In genomic region chr1:47906009-47906432, GRCh38 we compare ENCODE assay signal across 15 cellular contexts.
DNase-seq lines count a peak whose midpoint lies in the region; ATAC-seq and TF ChIP-seq lines count a peak whose summit lies in the region.
"Had no signal": no experiment of that assay in that cellular context is flagged by ENCODE, and none has a peak within 500 bp of the region (broad histone marks: within the 10 kb centered on the region; RNA-seq: fewer than 3 reads in every experiment).

No MANE protein-coding gene starts in this region.

- peak; percentile 92 for ATAC-seq in upper lobe of right lung
- ATAC-seq: GM23338, psoas muscle had no signal

- no peaks in the 10 kb centered on the region for H3K27me3 Mint-ChIP-seq in MCF 10A (ENCODE audit: insufficient read depth, unreplicated experiment)

- H3K4me1 Mint-ChIP-seq in MCF 10A (ENCODE audit: insufficient read depth, unreplicated experiment) = peaks cover 40% of the 10 kb centered on the region
- H3K4me1 Mint-ChIP-seq: memory B cell had no signal

- TF ChIP-seq POLR2A in breast epithelium (IDR thresholded peaks at IDR 0.05) = no peak

- H3K4me1 ChIP-seq in breast epithelium (peaks cover 0 to 5% of the 10 kb centered on the region in 2 donors), upper lobe of right lung (peaks cover 7% of the 10 kb centered on the region)
- H3K4me1 ChIP-seq: psoas muscle had no signal

- intact Hi-C loops in MCF 10A (cut with micrococcal nuclease) (loop anchor here (10.0 kb wide), 1 partner anchor 89 kb away; the partner anchor contains the start of gene TRABD2B), breast epithelium (cut with DNase I; ENCODE audit: low total_unique reads) (no loop called here), upper lobe of right lung (cut with DNase I) (no loop called here)

- no peaks in the 10 kb centered on the region for H3K27me3 ChIP-seq in breast epithelium
- no peaks in the 10 kb centered on the region for H3K27me3 ChIP-seq in upper lobe of right lung

- H3K27ac ChIP-seq in breast epithelium = no peak overlapping the region
- no peak overlapping the region for H3K27ac ChIP-seq in upper lobe of right lung
- H3K27ac ChIP-seq: KMS-11, psoas muscle had no signal

- CTCF ChIA-PET in MCF 10A (lab: Yijun Ruan, JAX) = interaction anchor here (0.6 to 1.2 kb wide), 6 partner anchors 11 to 331 kb away, joined by 3 to 4 read pairs (median 3); no protein-coding TSS in a partner anchor

- peaks cover 6% of the 10 kb centered on the region for H3K36me3 Mint-ChIP-seq in MCF 10A (ENCODE audit: insufficient read depth, unreplicated experiment)
- H3K36me3 Mint-ChIP-seq: memory B cell had no signal

- H3K9me3 Mint-ChIP-seq in MCF 10A (ENCODE audit: unreplicated experiment) = no peaks in the 10 kb centered on the region
- H3K9me3 Mint-ChIP-seq: GM23338; memory B cell; T-helper 2 cell treated with Interferon-gamma antibody and Interleukin-4, amounts not matched to agents 5 μg/mL and 100 μg/mL, for 36 hours had no signal

- H3K4me3 ChIP-seq in breast epithelium (no peak overlapping the region), upper lobe of right lung (no peak overlapping the region)
- H3K4me3 ChIP-seq: GM23338, psoas muscle had no signal

- H3K36me3 ChIP-seq in breast epithelium (no peaks in the 10 kb centered on the region), upper lobe of right lung (no peaks in the 10 kb centered on the region)

- DNase-seq in MCF 10A (ENCODE audit: unreplicated experiment) = peak; percentile 77
- DNase-seq in breast epithelium (ENCODE audit: low spot score in 2 of 2) = no peak
- DNase-seq in SW480 (ENCODE audit: low spot score) = peak; percentile 88
- peak; percentile 37 for DNase-seq in glomerular visceral epithelial cell (ENCODE audit: extremely low spot score)
- peak; percentile 68 for DNase-seq in upper lobe of right lung
- no peak for DNase-seq in NCI-H2227 (lab: John Stamatoyannopoulos, UW; ENCODE audit: unreplicated experiment)
- DNase-seq in islet precursor cell = no peak
- DNase-seq in SKM-1 treated with dmso at 0.1 percent for 144 hours (lab: John Stamatoyannopoulos, UW; ENCODE audit: unreplicated experiment) = no peak
- DNase-seq: GF-D8; NK-92 treated with Interleukin-12 subunit alpha and Interleukin-12 subunit beta, amount 100 ng/mL, for 24 hours; psoas muscle had no signal

- no TSS peak for BruUV-seq in MCF 10A (replicated peaks; lab: Mats Ljungman, UMichigan)

- TF ChIP-seq CTCF in MCF 10A (IDR thresholded peaks at IDR 0.05; ENCODE audit: unreplicated experiment) (no peak), breast epithelium (IDR thresholded peaks at IDR 0.05) (no peak), upper lobe of right lung (IDR thresholded peaks at IDR 0.05) (no peak)

- no peak overlapping the region for H3K4me3 Mint-ChIP-seq in MCF 10A (ENCODE audit: unreplicated experiment)
- H3K4me3 Mint-ChIP-seq: GM23338; memory B cell; T-helper 2 cell treated with Interferon-gamma antibody and Interleukin-4, amounts not matched to agents 5 μg/mL and 100 μg/mL, for 36 hours had no signal

- no peaks in the 10 kb centered on the region for H3K9me3 ChIP-seq in breast epithelium
- H3K9me3 ChIP-seq in upper lobe of right lung = no peaks in the 10 kb centered on the region
- H3K9me3 ChIP-seq: psoas muscle had no signal

- peak overlapping the region; percentile 76 for H3K27ac Mint-ChIP-seq in MCF 10A (ENCODE audit: low read depth, unreplicated experiment)
- H3K27ac Mint-ChIP-seq: GM23338; memory B cell; T-helper 2 cell treated with Interferon-gamma antibody and Interleukin-4, amounts not matched to agents 5 μg/mL and 100 μg/mL, for 36 hours had no signal

- POLR2A ChIA-PET in MCF 10A (lab: Yijun Ruan, JAX) = interaction anchor here (1.0 to 2.4 kb wide), 4 partner anchors 8 to 29 kb away, joined by 3 to 13 read pairs (median 5); no protein-coding TSS in a partner anchor

Comparison
In these comparisons a context has a peak if more than half of its experiments do, and no peak if none do; other contexts are left out.
1. DNase-seq: peak in MCF 10A (single experiment), SW480 (single experiment), glomerular visceral epithelial cell (single experiment) and upper lobe of right lung (single experiment); none in breast epithelium (0 of 2), NCI-H2227 (single experiment), islet precursor cell (single experiment) and SKM-1 treated with dmso at 0.1 percent for 144 hours (single experiment).